In the genomic region with DNA sequence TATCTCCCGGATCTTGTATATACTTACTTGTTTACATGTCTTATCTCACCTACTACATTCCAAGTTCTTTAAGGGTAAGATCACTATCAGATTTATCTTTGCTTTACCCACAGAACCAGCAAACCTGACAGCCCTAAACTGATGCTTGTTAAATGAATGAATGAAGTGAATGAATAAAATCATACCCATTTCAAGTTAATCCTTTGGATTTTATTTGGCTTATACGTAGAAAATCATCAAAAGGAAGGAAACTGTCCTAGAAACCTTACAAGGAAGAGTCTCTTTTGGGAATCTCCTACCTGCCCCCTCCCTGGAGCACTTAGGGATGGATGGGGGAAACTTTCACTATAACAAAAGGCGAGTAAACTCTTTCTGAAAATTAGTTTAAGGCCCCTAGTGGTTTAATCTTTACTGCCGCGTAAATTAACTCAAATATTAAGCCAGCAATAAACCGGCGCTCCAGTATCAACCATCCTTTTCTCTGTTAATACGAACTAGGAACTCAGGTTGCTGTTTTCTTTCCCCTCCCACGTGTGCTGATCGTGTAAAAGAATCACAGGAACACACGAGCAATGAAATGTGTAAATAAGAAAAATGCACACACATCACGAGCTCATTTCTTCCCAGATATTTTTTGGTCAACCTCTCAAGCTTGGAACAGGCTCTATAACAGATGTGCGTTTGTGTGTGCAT, we compare ENCODE assay signal across 8 cellular contexts. TPM values are rescaled to one million over a fixed set of nuclear protein-coding genes. Genes with fewer than 3 reads are reported as not detected.
DNase-seq lines count a peak whose midpoint lies in the region; ATAC-seq lines count a peak whose summit lies in the region.

No MANE protein-coding gene starts in this region.

- H3K4me1 ChIP-seq in stomach smooth muscle (ENCODE audit: control insufficient read depth, insufficient read depth, low read length), result peaks cover 7% of the 10 kb centered on the region

- H3K27me3 Mint-ChIP-seq in activated T-cell treated with anti-CD3 and anti-CD28 coated beads, Interleukin-2, amount 50 U/mL, for 4 hours (ENCODE audit: low read depth), result peaks cover 13% of the 10 kb centered on the region
- peaks cover 15% of the 10 kb centered on the region for H3K27me3 Mint-ChIP-seq in activated CD8-positive, alpha-beta T cell treated with anti-CD3 and anti-CD28 coated beads, Interleukin-2, amount 10 ng/mL, durations not matched to agents 7 days and 5 days (ENCODE audit: low read depth)

- H3K27me3 ChIP-seq in stomach smooth muscle (ENCODE audit: control insufficient read depth in 1 of 2, insufficient read depth in 2 of 2, low read length in 2 of 2), result no peaks in the 10 kb centered on the region

- peak overlapping the region; percentile 68 to 78 for H3K9ac ChIP-seq in stomach smooth muscle (ENCODE audit: low read length in 2 of 2)

- POLR2A ChIA-PET in activated CD8-positive, alpha-beta T cell treated with anti-CD3 and anti-CD28 coated beads, Interleukin-2, amount 10 ng/mL, durations not matched to agents 7 days and 5 days (lab: Charles Lee), result no interaction called here

- peak overlapping the region; percentile 75 for H3K27ac ChIP-seq in stomach smooth muscle (ENCODE audit: low read length)

- no peaks in the 10 kb centered on the region for H3K9me3 ChIP-seq in iPS-18c (ENCODE audit: control insufficient read depth, insufficient read depth, low read length)
- H3K9me3 ChIP-seq in stomach smooth muscle (ENCODE audit: control insufficient read depth in 2 of 2, low read length in 2 of 2), result no peaks in the 10 kb centered on the region

- H3K36me3 ChIP-seq in stomach smooth muscle (ENCODE audit: control insufficient read depth in 2 of 2, insufficient read depth in 2 of 2, low read length in 2 of 2), result no peaks in the 10 kb centered on the region

- no peak for ATAC-seq in activated T-cell treated with anti-CD3 and anti-CD28 coated beads, Interleukin-2, amount 50 U/mL, for 4 hours
- ATAC-seq in activated CD8-positive, alpha-beta T cell treated with anti-CD3 and anti-CD28 coated beads, Interleukin-2, amount 10 ng/mL, durations not matched to agents 7 days and 5 days, result no peak
- no peak for ATAC-seq in HG03095 (IDR thresholded peaks at IDR 0.05; ENCODE audit: unreplicated experiment)

- H3K9me3 Mint-ChIP-seq in activated T-cell treated with anti-CD3 and anti-CD28 coated beads, Interleukin-2, amount 50 U/mL, for 4 hours, result no peaks in the 10 kb centered on the region
- no peaks in the 10 kb centered on the region for H3K9me3 Mint-ChIP-seq in activated CD8-positive, alpha-beta T cell treated with anti-CD3 and anti-CD28 coated beads, Interleukin-2, amount 10 ng/mL, durations not matched to agents 7 days and 5 days (ENCODE audit: insufficient read depth)

- H3K27ac Mint-ChIP-seq in activated CD8-positive, alpha-beta T cell treated with anti-CD3 and anti-CD28 coated beads, Interleukin-2, amount 10 ng/mL, durations not matched to agents 7 days and 5 days, result peak overlapping the region; percentile 10

- H3K36me3 Mint-ChIP-seq in activated T-cell treated with anti-CD3 and anti-CD28 coated beads, Interleukin-2, amount 50 U/mL, for 4 hours (ENCODE audit: insufficient read depth), result no peaks in the 10 kb centered on the region
- H3K36me3 Mint-ChIP-seq in activated CD8-positive, alpha-beta T cell treated with anti-CD3 and anti-CD28 coated beads, Interleukin-2, amount 10 ng/mL, durations not matched to agents 7 days and 5 days (ENCODE audit: low read depth), result peaks cover under 1% of the 10 kb centered on the region

- no peak for DNase-seq in activated T-cell treated with anti-CD3 and anti-CD28 coated beads, Interleukin-2, amount 50 U/mL, for 4 hours
- no peak for DNase-seq in activated T-cell treated with anti-CD3 and anti-CD28 coated beads, Interleukin-2, amount 50 U/mL, for 48 hours
- no peak for DNase-seq in activated CD8-positive, alpha-beta T cell treated with anti-CD3 and anti-CD28 coated beads, Interleukin-2, amount 10 ng/mL, durations not matched to agents 7 days and 5 days
- DNase-seq in foreskin melanocyte (no peak), midbrain (lab: John Stamatoyannopoulos, UW) (no peak)

- CTCF ChIA-PET in activated CD8-positive, alpha-beta T cell treated with anti-CD3 and anti-CD28 coated beads, Interleukin-2, amount 10 ng/mL, durations not matched to agents 7 days and 5 days (lab: Charles Lee), result interaction anchor here (0.7 to 1.0 kb wide), 2 partner anchors 18 to 196 kb away, joined by 3 read pairs; no protein-coding TSS in a partner anchor

- H3K4me3 ChIP-seq in iPS-18c (ENCODE audit: insufficient read depth, low read depth, low read length), result peak overlapping the region; percentile 88
- peak overlapping the region; percentile 91 to 96 for H3K4me3 ChIP-seq in stomach smooth muscle (ENCODE audit: low read length in 2 of 2)

- peak overlapping the region; percentile 93 for H3K4me3 Mint-ChIP-seq in activated T-cell treated with anti-CD3 and anti-CD28 coated beads, Interleukin-2, amount 50 U/mL, for 4 hours
- H3K4me3 Mint-ChIP-seq in activated CD8-positive, alpha-beta T cell treated with anti-CD3 and anti-CD28 coated beads, Interleukin-2, amount 10 ng/mL, durations not matched to agents 7 days and 5 days, result peak overlapping the region; percentile 90

- peaks cover 15% of the 10 kb centered on the region for H3K4me1 Mint-ChIP-seq in activated T-cell treated with anti-CD3 and anti-CD28 coated beads, Interleukin-2, amount 50 U/mL, for 4 hours (ENCODE audit: low read depth)
- peaks cover 20% of the 10 kb centered on the region for H3K4me1 Mint-ChIP-seq in activated CD8-positive, alpha-beta T cell treated with anti-CD3 and anti-CD28 coated beads, Interleukin-2, amount 10 ng/mL, durations not matched to agents 7 days and 5 days (ENCODE audit: low read depth)

RNA-seq across cellular contexts. Expression of a gene that starts 1.2 kb away (rescaled TPM):
- 1 to 10 TPM; 7.7 to 8.7 (median 7.9) TPM for total RNA-seq in activated T-cell treated with anti-CD3 and anti-CD28 coated beads, Interleukin-2, amount 50 U/mL, for 4 hours
- 100 to 1,000 TPM; 136 to 141 TPM for total RNA-seq in activated CD8-positive, alpha-beta T cell treated with anti-CD3 and anti-CD28 coated beads, Interleukin-2, amount 10 ng/mL, durations not matched to agents 7 days and 5 days

Comparison
In these comparisons a context has a peak if more than half of its experiments do, and no peak if none do; other contexts are left out.
1. RNA of a gene that starts 1.2 kb away (total RNA-seq): 136 to 141 TPM in activated CD8-positive, alpha-beta T cell treated with anti-CD3 and anti-CD28 coated beads, Interleukin-2, amount 10 ng/mL, durations not matched to agents 7 days and 5 days; 7.7 to 8.7 TPM in activated T-cell treated with anti-CD3 and anti-CD28 coated beads, Interleukin-2, amount 50 U/mL, for 4 hours; every median in the first group is over 10 times any median in the second.